ENCODE assay signal across 1 cellular context in the genomic region with DNA sequence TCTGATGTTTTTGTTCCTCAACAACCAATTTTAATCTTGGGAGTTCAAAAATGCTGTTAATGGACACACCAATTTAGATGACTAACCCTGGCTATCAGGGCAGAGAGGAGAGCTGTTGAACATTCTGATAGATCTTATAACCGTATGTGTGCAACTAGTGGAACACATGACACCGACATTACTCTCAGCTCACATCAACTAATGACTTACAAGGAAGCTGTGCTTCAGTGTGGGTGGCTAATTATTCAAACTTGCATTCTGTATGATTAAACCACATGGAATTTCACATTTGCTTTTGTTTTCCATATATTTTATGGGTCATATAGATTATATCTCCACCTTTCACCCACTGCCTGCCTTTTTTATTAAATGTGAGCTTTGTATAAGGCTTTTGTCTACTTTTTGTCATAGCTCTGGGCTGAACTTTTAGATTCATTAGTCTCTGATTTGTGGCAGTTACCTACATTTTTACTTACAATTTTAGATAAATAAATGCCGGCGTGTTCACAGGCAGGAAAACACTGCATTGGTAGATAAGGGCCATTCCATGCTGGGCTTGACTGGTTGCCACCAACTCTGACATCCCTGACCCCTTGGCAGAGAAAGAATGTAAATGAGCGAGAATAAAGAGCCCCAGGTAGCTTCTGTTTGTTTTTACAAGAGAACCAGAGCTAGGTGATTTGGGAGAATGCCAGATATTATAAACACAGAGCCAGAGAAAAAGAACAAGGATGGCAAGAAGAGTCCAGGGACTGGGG.
TF ChIP-seq lines count a peak whose summit lies in the region.

No MANE protein-coding gene starts in this region.

TF ChIP-seq in WTC11, 78 proteins besides CTCF, POLR2A, EP300 and RAD21 (continued from another document):
- TF ChIP-seq, protein P1, sequence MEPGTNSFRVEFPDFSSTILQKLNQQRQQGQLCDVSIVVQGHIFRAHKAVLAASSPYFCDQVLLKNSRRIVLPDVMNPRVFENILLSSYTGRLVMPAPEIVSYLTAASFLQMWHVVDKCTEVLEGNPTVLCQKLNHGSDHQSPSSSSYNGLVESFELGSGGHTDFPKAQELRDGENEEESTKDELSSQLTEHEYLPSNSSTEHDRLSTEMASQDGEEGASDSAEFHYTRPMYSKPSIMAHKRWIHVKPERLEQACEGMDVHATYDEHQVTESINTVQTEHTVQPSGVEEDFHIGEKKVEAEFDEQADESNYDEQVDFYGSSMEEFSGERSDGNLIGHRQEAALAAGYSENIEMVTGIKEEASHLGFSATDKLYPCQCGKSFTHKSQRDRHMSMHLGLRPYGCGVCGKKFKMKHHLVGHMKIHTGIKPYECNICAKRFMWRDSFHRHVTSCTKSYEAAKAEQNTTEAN (CRISPR knock-in tag; IDR thresholded peaks at IDR 0.05): no peak
- TF ChIP-seq, protein P2, sequence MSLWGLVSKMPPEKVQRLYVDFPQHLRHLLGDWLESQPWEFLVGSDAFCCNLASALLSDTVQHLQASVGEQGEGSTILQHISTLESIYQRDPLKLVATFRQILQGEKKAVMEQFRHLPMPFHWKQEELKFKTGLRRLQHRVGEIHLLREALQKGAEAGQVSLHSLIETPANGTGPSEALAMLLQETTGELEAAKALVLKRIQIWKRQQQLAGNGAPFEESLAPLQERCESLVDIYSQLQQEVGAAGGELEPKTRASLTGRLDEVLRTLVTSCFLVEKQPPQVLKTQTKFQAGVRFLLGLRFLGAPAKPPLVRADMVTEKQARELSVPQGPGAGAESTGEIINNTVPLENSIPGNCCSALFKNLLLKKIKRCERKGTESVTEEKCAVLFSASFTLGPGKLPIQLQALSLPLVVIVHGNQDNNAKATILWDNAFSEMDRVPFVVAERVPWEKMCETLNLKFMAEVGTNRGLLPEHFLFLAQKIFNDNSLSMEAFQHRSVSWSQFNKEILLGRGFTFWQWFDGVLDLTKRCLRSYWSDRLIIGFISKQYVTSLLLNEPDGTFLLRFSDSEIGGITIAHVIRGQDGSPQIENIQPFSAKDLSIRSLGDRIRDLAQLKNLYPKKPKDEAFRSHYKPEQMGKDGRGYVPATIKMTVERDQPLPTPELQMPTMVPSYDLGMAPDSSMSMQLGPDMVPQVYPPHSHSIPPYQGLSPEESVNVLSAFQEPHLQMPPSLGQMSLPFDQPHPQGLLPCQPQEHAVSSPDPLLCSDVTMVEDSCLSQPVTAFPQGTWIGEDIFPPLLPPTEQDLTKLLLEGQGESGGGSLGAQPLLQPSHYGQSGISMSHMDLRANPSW (CRISPR knock-in tag; conservative IDR thresholded peaks at IDR 0.05; ENCODE audit: low read depth): no peak
